Comparison of ENCODE assay signal across 8 cellular contexts in genomic region chr3:127672429-127673190, GRCh38. TPM values are rescaled to one million over a fixed set of nuclear protein-coding genes. Genes with fewer than 3 reads are reported as not detected.
DNase-seq lines count a peak whose midpoint lies in the region; ATAC-seq and TF ChIP-seq lines count a peak whose summit lies in the region.

ABTB1 (plus strand) TSS chr3:127672952; CDS start chr3:127673026, 74 bp downstream.

- peak within 1 kb of the TSS; percentile 86 for H3K4me3 ChIP-seq in GM12875 (ENCODE audit: low read depth, low read length)
- peak within 1 kb of the TSS; percentile 62 for H3K4me3 ChIP-seq in astrocyte of the cerebellum (ENCODE audit: low read depth, low read length)
- peak within 1 kb of the TSS; percentile 63 to 91 (median 80) for H3K4me3 ChIP-seq in gastrocnemius medialis

- peak; percentile 91 to 93 for TF ChIP-seq POLR2A in gastrocnemius medialis (IDR thresholded peaks at IDR 0.05)

- in situ Hi-C loops in astrocyte of the cerebellum (cut with HindIII; ENCODE audit: low sequenced_read_pairs), result no loop called here
- in situ Hi-C loops in gastrocnemius medialis (cut with MboI; ENCODE audit: low sequenced_read_pairs in 4 of 4), result loop anchor here in 2 of 4 donors (25.0 kb wide), 2 partner anchors 165 to 290 kb away; no protein-coding TSS in a partner anchor

- no peaks in the 10 kb centered on the region for H3K9me3 ChIP-seq in gastrocnemius medialis

- DNase-seq in NCI-H1930 (lab: John Stamatoyannopoulos, UW) (peak; percentile 46 to 58), T-helper 9 cell (peak; percentile 80), astrocyte of the cerebellum (ENCODE audit: low read depth) (no peak), hypothalamus (lab: John Stamatoyannopoulos, UW) (peak in 44 of 51 donors; percentile 31 to 85 (median 64)), gastrocnemius medialis (peak; percentile 75 to 81), cortex of kidney (lab: John Stamatoyannopoulos, UW) (no peak)

- intact Hi-C loops in gastrocnemius medialis (cut with DNase I; ENCODE audit: low total_unique reads), result loop anchor here (1.0 to 5.0 kb wide), 3 partner anchors 16 to 380 kb away; partner anchors contain the start of genes MGLL and SEC61A1

- peaks cover 11 to 19% of the 10 kb centered on the region in 2 donors for H3K4me1 ChIP-seq in gastrocnemius medialis

- H3K27me3 ChIP-seq in gastrocnemius medialis, result no peaks in the 10 kb centered on the region

- H3K36me3 ChIP-seq in gastrocnemius medialis, result peaks cover 0 to 29% of the 10 kb centered on the region in 2 donors

- ATAC-seq in HG02759 (IDR thresholded peaks at IDR 0.05; ENCODE audit: unreplicated experiment) (peak; percentile 84), gastrocnemius medialis (peak; percentile 84 to 87)

- TF ChIP-seq CTCF in GM12875 (IDR thresholded peaks at IDR 0.05; ENCODE audit: borderline replicate concordance, insufficient read depth, low read depth, low read length) (no peak), astrocyte of the cerebellum (IDR thresholded peaks at IDR 0.05; ENCODE audit: low read depth, low read length, missing control alignments) (no peak), gastrocnemius medialis (IDR thresholded peaks at IDR 0.05 in 4 of 5, conservative IDR thresholded peaks at IDR 0.05 in 1 of 5) (no peak)

- peak within 1 kb of the TSS; percentile 85 to 98 (median 90) for H3K27ac ChIP-seq in gastrocnemius medialis

RNA-seq across cellular contexts. Expression of gene ABTB1, which starts in this region (rescaled TPM):
- total RNA-seq in gastrocnemius medialis, result 10 to 100 TPM; 22.9 to 37.5 (median 30.1) TPM

Comparison
In these comparisons a context has a peak if more than half of its experiments do, and no peak if none do; other contexts are left out.
1. DNase-seq: peak in NCI-H1930 (2 of 2), T-helper 9 cell (single experiment), hypothalamus (44 of 51) and gastrocnemius medialis (2 of 2); none in astrocyte of the cerebellum (single experiment) and cortex of kidney (single experiment).
2. Peak in every context shown above with its lines, with median percentiles within 50 percentile points of each other: H3K4me3 ChIP-seq.